ENCODE assay signal across 21 cellular contexts in the genomic region with DNA sequence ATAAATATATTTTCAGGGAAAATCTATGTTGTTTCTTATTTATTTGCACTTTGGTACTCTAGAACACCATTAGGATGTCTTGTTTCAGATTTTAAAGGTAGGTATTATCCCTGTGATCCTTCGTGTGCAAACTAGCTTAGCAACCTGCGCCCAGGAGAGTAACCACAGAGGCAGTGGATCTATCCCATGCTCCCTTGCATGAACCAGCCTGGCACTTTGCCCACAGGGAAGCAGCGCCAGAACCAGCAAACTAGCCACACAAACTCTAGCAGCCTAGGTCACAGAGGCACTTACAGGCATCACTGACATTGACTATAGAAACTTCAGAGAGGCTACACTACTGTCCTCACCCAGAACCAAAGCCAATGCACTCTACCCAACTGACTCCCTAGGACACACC.
"Had no signal": no experiment of that assay in that cellular context is flagged by ENCODE, and none has a peak within 500 bp of the region (broad histone marks: within the 10 kb centered on the region; RNA-seq: fewer than 3 reads in every experiment).

No MANE protein-coding gene starts in this region.

- H3K9ac ChIP-seq: neural progenitor cell had no signal

- H3K9me3 ChIP-seq: gastrocnemius medialis, prostate gland had no signal

- H2AFZ ChIP-seq: neural progenitor cell had no signal

- H3K4me3 ChIP-seq: gastrocnemius medialis, heart right ventricle, mucosa of descending colon, neural progenitor cell, prostate gland, skin epidermis, transverse colon, uterus had no signal

- ATAC-seq: esophagus mucosa; gastrocnemius medialis; heart right ventricle; left ventricle myocardium superior; mucosa of descending colon; right cardiac atrium; stimulated activated naive CD8-positive, alpha-beta T cell treated with anti-CD3 and anti-CD28 coated beads, Interleukin-15, Interleukin-2, amounts not matched to agents 100 U/mL and 50 U/mL, for 24 hours had no signal

- DNase-seq: activated CD4-positive, alpha-beta T cell treated with anti-CD3 and anti-CD28 coated beads, Interleukin-2, amount 10 ng/mL, durations not matched to agents 24 days and 14 days; activated CD8-positive, alpha-beta memory T cell treated with anti-CD3 and anti-CD28 coated beads, Interleukin-2, amount 50 U/mL, for 48 hours; activated effector memory CD4-positive, alpha-beta T cell treated with Interleukin-2 at 50 U/mL for 16 hours; activated naive CD4-positive, alpha-beta T cell treated with anti-CD3 and anti-CD28 coated beads, Interleukin-2, amount 50 U/mL, for 16 hours; activated T-cell treated with anti-CD3 and anti-CD28 coated beads, Interleukin-2, amount 50 U/mL, for 48 hours; aorta; effector CD4-positive, alpha-beta T cell; gastrocnemius medialis; heart right ventricle; kidney glomerular epithelial cell; left ventricle myocardium superior; mucosa of descending colon; naive B cell; stimulated activated naive CD8-positive, alpha-beta T cell treated with anti-CD3 and anti-CD28 coated beads, Interleukin-15, Interleukin-2, amounts not matched to agents 100 U/mL and 50 U/mL, for 24 hours; transverse colon; uterus had no signal

- H3K27me3 ChIP-seq: gastrocnemius medialis, heart right ventricle, neural progenitor cell, transverse colon, uterus had no signal

- H3K36me3 ChIP-seq: gastrocnemius medialis, heart right ventricle, neural progenitor cell, prostate gland, transverse colon, uterus had no signal

- H3K27ac ChIP-seq: gastrocnemius medialis, heart right ventricle, neural progenitor cell, prostate gland, skin epidermis, transverse colon, uterus had no signal

- H3K4me1 ChIP-seq: gastrocnemius medialis, neural progenitor cell, prostate gland, transverse colon, uterus had no signal

- H3K4me2 ChIP-seq: neural progenitor cell had no signal
